1 cellular context compared by ENCODE assay signal in the genomic region with DNA sequence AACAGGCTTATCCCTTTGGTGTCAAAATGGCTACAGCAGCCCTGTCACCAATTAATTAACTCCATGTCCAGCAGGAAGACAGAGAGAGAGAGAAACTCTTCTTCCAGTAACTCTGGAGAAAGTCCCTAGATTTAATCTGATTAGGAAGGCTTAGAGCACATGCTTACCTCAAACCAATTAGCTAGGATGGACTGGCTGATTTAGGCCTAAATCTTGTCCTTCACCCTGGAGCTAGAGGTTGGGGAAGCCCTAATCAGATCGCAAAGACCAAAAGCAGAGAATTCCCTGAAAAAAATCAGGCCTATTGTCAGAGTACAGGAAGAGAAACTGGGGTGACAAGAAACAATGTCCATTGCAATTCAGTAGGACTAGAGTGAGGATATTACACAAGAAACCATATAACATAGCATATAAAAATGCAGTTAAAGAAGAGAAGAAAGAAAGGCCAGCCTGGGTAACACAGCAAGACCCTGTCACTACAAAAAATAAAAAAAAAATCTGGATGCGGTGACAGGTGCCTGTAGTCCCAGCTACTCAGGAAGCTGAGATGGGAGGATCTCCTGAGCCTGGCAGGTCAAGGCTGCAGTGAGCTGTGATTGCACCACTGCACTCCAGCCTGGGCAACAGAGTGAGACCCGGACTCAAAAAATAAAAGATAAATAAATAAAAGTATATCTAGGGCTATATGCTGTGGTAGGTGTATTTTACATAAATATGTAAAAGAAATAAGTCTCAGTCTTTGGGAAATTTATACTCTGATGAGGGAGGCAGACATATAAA.
A peak's percentile ranks its signal among the peaks of the same experiment; 100 is the strongest.
TF ChIP-seq lines count a peak whose summit lies in the region.

No MANE protein-coding gene starts in this region.

TF ChIP-seq in HepG2, 621 proteins besides CTCF, POLR2A, EP300 and RAD21:
- TF ChIP-seq NONO (IDR thresholded peaks at IDR 0.05) (no peak), NONO (CRISPR knock-in tag; conservative IDR thresholded peaks at IDR 0.05) (no peak), ZNF121 (CRISPR knock-in tag; IDR thresholded peaks at IDR 0.05) (peak; percentile 62), SALL2 (CRISPR knock-in tag; IDR thresholded peaks at IDR 0.05) (no peak), ZNF354B (CRISPR knock-in tag; IDR thresholded peaks at IDR 0.05) (no peak), NFE2 (CRISPR knock-in tag; IDR thresholded peaks at IDR 0.05) (no peak)
TF ChIP-seq in HepG2: peak in this region for 1.
